In the genomic region with DNA sequence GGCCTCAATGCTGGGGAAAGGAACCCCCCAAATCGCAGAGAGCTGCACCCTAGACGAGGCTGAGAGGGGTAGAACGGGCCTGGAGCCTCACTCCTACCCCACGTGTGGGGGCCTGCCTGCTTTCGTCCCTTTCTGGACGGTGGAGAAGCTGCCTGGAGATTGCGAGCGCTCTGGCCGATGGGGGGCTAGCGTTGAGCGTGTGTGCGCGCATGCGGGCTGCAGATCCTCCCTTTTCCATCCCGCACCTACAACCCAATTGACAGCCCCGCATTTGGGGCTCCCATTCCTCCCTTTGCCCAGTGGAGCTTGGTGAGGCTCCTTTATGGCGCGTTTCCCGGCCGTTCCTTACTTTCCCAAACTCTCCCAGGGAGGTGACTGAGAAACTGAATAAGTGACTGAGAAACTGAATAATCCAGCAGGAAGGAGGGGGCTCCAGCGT, we compare ENCODE assay signal across 8 cellular contexts. TPM values are rescaled to one million over a fixed set of nuclear protein-coding genes. Genes with fewer than 3 reads are reported as not detected.
DNase-seq lines count a peak whose midpoint lies in the region; ATAC-seq lines count a peak whose summit lies in the region.

No MANE protein-coding gene starts in this region.

- DNase-seq in activated effector memory CD4-positive, alpha-beta T cell treated with anti-CD3 and anti-CD28 coated beads, Interleukin-2, amount 50 U/mL, for 16 hours, result peak; percentile 66
- DNase-seq in activated effector memory CD4-positive, alpha-beta T cell treated with Interleukin-2 at 50 U/mL for 16 hours, result no peak
- DNase-seq in adipocyte (ENCODE audit: low read depth) (no peak), immature natural killer cell (peak in 2 of 3 donors; percentile 26 to 31), superior temporal gyrus (ENCODE audit: extremely low spot score) (peak; percentile 48), SIG-M5 treated with dmso at 0.1 percent for 504 hours (lab: John Stamatoyannopoulos, UW; ENCODE audit: unreplicated experiment) (no peak), HK-2 (ENCODE audit: unreplicated experiment) (no peak)

- H3K4me3 ChIP-seq in adipocyte (ENCODE audit: low read length), result peak overlapping the region; percentile 86

- H3K9me3 ChIP-seq in adipocyte (ENCODE audit: control insufficient read depth, low read length), result no peaks in the 10 kb centered on the region

- H3K9ac ChIP-seq in adipocyte (ENCODE audit: low read length), result peak overlapping the region; percentile 75

- peak overlapping the region in 5 of 6 donors; percentile 7 to 72 (median 68) for H3K27ac Mint-ChIP-seq in immature natural killer cell

- peaks cover 10 to 30% (median 26%) of the 10 kb centered on the region in 3 donors for H3K27me3 Mint-ChIP-seq in immature natural killer cell (ENCODE audit: low read depth in 3 of 3)

- H3K9me3 Mint-ChIP-seq in immature natural killer cell, result no peaks in the 10 kb centered on the region

- ATAC-seq in GM21367 (IDR thresholded peaks at IDR 0.05; ENCODE audit: unreplicated experiment), result no peak

- H3K27me3 ChIP-seq in adipocyte (replicated peaks; ENCODE audit: control insufficient read depth, insufficient read depth, low read length), result peaks cover 4% of the 10 kb centered on the region

- peak overlapping the region; percentile 92 to 97 (median 96) for H3K4me3 Mint-ChIP-seq in immature natural killer cell

- peaks cover 30 to 39% of the 10 kb centered on the region in 2 donors for H3K4me1 Mint-ChIP-seq in immature natural killer cell

- no peaks in the 10 kb centered on the region for H3K36me3 ChIP-seq in adipocyte (ENCODE audit: control insufficient read depth, insufficient read depth, low read length, severe bottlenecking)

- H3K36me3 Mint-ChIP-seq in immature natural killer cell, result no peaks in the 10 kb centered on the region

- peaks cover 25% of the 10 kb centered on the region for H3K4me1 ChIP-seq in adipocyte (ENCODE audit: control insufficient read depth, insufficient read depth, low read length)

RNA-seq across cellular contexts. Expression of a gene that starts 0.9 kb away (rescaled TPM):
- under 1 TPM in 1 of 3 donors, not detected in 2; 0.45 TPM for polyA plus RNA-seq in immature natural killer cell

RNA-seq across cellular contexts. Expression of a gene that starts 8.3 kb away (rescaled TPM):
- 10 to 100 TPM in 1 of 3 donors, 1 to 10 TPM in 2; 4.8 to 10.7 (median 9.0) TPM for polyA plus RNA-seq in immature natural killer cell

RNA-seq across cellular contexts. Expression of a gene that starts 27.5 kb away (rescaled TPM):
- 10 to 100 TPM in 1 of 3 donors, 1 to 10 TPM in 2; 1.9 to 12.8 (median 6.0) TPM for polyA plus RNA-seq in immature natural killer cell

Comparison
In these comparisons a context has a peak if more than half of its experiments do, and no peak if none do; other contexts are left out.
1. DNase-seq: peak in activated effector memory CD4-positive, alpha-beta T cell treated with anti-CD3 and anti-CD28 coated beads, Interleukin-2, amount 50 U/mL, for 16 hours (single experiment), immature natural killer cell (2 of 3) and superior temporal gyrus (single experiment); none in activated effector memory CD4-positive, alpha-beta T cell treated with Interleukin-2 at 50 U/mL for 16 hours (single experiment), adipocyte (single experiment), SIG-M5 treated with dmso at 0.1 percent for 504 hours (single experiment) and HK-2 (single experiment).